ENCODE assay signal across 10 cellular contexts in the genomic region with DNA sequence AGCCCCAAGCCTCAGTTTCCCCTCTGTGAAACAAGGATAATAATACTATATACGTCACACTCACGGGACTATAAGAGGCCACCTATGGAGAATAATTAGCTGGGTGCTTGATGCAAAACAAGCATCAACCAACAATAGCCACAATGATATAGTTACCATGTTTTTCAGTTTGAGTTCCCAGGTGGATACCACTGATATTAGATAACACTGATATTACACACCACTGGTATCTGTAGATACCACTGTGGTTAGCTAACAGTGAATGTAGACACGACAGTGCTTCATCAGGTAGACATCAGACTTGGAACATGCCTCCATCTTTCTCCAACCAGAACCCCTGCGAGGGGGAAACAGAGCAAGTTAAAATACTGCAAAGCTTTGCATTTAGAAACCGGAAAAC.
"Had no signal": no experiment of that assay in that cellular context is flagged by ENCODE, and none has a peak within 500 bp of the region (broad histone marks: within the 10 kb centered on the region; RNA-seq: fewer than 3 reads in every experiment).

No MANE protein-coding gene starts in this region.

- DNase-seq: activated naive CD4-positive, alpha-beta T cell treated with anti-CD3 and anti-CD28 coated beads for 36 hours; activated T-cell treated with anti-CD3 and anti-CD28 coated beads for 4 hours; small intestine; stomach had no signal

- ATAC-seq: activated T-helper 17 cell treated with anti-CD3 and anti-CD28 coated beads, Interleukin-2, amount 50 U/mL, for 72 hours had no signal

- FAIRE-seq: astrocyte, colon, small intestine had no signal

- H3K36me3 ChIP-seq: cardiac muscle cell, stomach, thoracic aorta had no signal

- H3K27ac ChIP-seq: cardiac muscle cell, thoracic aorta had no signal

- H3K4me3 ChIP-seq: cardiac muscle cell had no signal

- H3K4me3 Mint-ChIP-seq: activated naive CD4-positive, alpha-beta T cell treated with anti-CD3 and anti-CD28 coated beads for 36 hours; activated T-helper 17 cell treated with anti-CD3 and anti-CD28 coated beads, Interleukin-2, amount 50 U/mL, for 72 hours; T-helper 2 cell treated with Interferon-gamma antibody and Interleukin-4, amounts not matched to agents 5 μg/mL and 100 μg/mL, for 36 hours had no signal

- H3K27me3 ChIP-seq: cardiac muscle cell, stomach had no signal

- H3K27ac Mint-ChIP-seq: activated naive CD4-positive, alpha-beta T cell treated with anti-CD3 and anti-CD28 coated beads for 36 hours; activated T-helper 17 cell treated with anti-CD3 and anti-CD28 coated beads, Interleukin-2, amount 50 U/mL, for 72 hours had no signal

- H3K27me3 Mint-ChIP-seq: activated T-helper 17 cell treated with anti-CD3 and anti-CD28 coated beads, Interleukin-2, amount 50 U/mL, for 72 hours had no signal

- H3K9me3 ChIP-seq: stomach, thoracic aorta had no signal
